1 cellular context compared by ENCODE assay signal in genomic region chr17:8148560-8148959, GRCh38.
TF ChIP-seq lines count a peak whose summit lies in the region.

No MANE protein-coding gene starts in this region.

TF ChIP-seq in WTC11, 78 proteins besides CTCF, POLR2A, EP300 and RAD21:
- TF ChIP-seq ZNF317 (CRISPR knock-in tag; IDR thresholded peaks at IDR 0.05; ENCODE audit: borderline replicate concordance, low read depth) (no peak), ZNF416 (CRISPR knock-in tag; IDR thresholded peaks at IDR 0.05) (no peak), STAT6 (CRISPR knock-in tag; conservative IDR thresholded peaks at IDR 0.05; ENCODE audit: low read depth) (no peak), ZNF671 (CRISPR knock-in tag; IDR thresholded peaks at IDR 0.05) (no peak), ZNF121 (CRISPR knock-in tag; IDR thresholded peaks at IDR 0.05) (no peak), ZNF396 (CRISPR knock-in tag; IDR thresholded peaks at IDR 0.05; ENCODE audit: borderline replicate concordance) (no peak), ARID4B (CRISPR knock-in tag; IDR thresholded peaks at IDR 0.05; ENCODE audit: borderline replicate concordance) (no peak), TP53 (CRISPR knock-in tag; IDR thresholded peaks at IDR 0.05) (no peak), ATF1 (CRISPR knock-in tag; IDR thresholded peaks at IDR 0.05) (no peak), SP1 (CRISPR knock-in tag; conservative IDR thresholded peaks at IDR 0.05) (no peak)
- TF ChIP-seq, protein P1, sequence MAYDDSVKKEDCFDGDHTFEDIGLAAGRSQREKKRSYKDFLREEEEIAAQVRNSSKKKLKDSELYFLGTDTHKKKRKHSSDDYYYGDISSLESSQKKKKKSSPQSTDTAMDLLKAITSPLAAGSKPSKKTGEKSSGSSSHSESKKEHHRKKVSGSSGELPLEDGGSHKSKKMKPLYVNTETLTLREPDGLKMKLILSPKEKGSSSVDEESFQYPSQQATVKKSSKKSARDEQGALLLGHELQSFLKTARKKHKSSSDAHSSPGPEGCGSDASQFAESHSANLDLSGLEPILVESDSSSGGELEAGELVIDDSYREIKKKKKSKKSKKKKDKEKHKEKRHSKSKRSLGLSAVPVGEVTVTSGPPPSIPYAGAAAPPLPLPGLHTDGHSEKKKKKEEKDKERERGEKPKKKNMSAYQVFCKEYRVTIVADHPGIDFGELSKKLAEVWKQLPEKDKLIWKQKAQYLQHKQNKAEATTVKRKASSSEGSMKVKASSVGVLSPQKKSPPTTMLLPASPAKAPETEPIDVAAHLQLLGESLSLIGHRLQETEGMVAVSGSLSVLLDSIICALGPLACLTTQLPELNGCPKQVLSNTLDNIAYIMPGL (CRISPR knock-in tag; IDR thresholded peaks at IDR 0.05): no peak
- TF ChIP-seq, protein P2, sequence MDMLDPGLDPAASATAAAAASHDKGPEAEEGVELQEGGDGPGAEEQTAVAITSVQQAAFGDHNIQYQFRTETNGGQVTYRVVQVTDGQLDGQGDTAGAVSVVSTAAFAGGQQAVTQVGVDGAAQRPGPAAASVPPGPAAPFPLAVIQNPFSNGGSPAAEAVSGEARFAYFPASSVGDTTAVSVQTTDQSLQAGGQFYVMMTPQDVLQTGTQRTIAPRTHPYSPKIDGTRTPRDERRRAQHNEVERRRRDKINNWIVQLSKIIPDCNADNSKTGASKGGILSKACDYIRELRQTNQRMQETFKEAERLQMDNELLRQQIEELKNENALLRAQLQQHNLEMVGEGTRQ (CRISPR knock-in tag; IDR thresholded peaks at IDR 0.05): no peak
